ENCODE assay signal across 11 cellular contexts in the genomic region with DNA sequence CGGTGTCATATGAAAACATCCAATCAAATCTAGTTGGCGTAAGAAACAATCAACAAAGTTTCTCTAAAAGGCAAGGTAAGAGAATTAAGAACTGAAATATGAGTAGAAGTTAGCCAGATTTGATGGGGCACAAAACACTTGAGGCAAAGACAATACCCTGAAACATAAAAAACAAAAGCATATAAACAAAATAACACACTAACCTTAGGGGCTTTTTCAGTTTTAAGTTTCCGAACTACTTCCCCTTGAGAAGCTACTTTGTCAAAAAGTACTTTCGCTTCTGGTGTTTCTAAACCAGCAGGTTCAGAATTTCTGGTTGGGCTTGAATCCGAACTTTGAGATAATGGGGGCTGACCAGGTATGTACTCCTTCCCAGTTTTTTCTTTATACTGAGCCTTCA. TPM values are rescaled to one million over a fixed set of nuclear protein-coding genes. Genes with fewer than 3 reads are reported as not detected.
A peak's percentile ranks its signal among the peaks of the same experiment; 100 is the strongest.
DNase-seq lines count a peak whose midpoint lies in the region; ATAC-seq, FAIRE-seq and TF ChIP-seq lines count a peak whose summit lies in the region.
"Had no signal": no experiment of that assay in that cellular context is flagged by ENCODE, and none has a peak within 500 bp of the region (broad histone marks: within the 10 kb centered on the region; RNA-seq: fewer than 3 reads in every experiment).

No MANE protein-coding gene starts in this region.

- no peaks in the 10 kb centered on the region for H3K27me3 Mint-ChIP-seq in CD14-positive monocyte (ENCODE audit: low read depth in 3 of 3)
- H3K27me3 Mint-ChIP-seq: naive thymus-derived CD8-positive, alpha-beta T cell had no signal

- TF ChIP-seq RAD21 in GM12878 (IDR thresholded peaks at IDR 0.05; ENCODE audit: insufficient read depth, low read depth, low read length): no peak

- DNase-seq in GM12878 (ENCODE audit: low read depth, low spot score): peak; percentile 32
- no peak for DNase-seq in left cardiac atrium
- DNase-seq in NCI-H2171 treated with DMSO at 0.1 percent for 48 hours (lab: John Stamatoyannopoulos, UW): no peak
- no peak for DNase-seq in CD14-positive monocyte (ENCODE audit: low spot score)
- DNase-seq in MG63: no peak
- DNase-seq: activated naive CD4-positive, alpha-beta T cell treated with anti-CD3 and anti-CD28 coated beads, Interleukin-2, amount 50 U/mL, for 16 hours; Caco-2; naive thymus-derived CD8-positive, alpha-beta T cell had no signal

- peak overlapping the region; percentile 54 for H2AFZ ChIP-seq in GM12878 (ENCODE audit: control insufficient read depth, low read depth, low read length)

- peak; percentile 86 for ATAC-seq in GM18519 (IDR thresholded peaks at IDR 0.05; ENCODE audit: low FRiP score, unreplicated experiment)
- ATAC-seq in GM21367 (IDR thresholded peaks at IDR 0.05; ENCODE audit: unreplicated experiment): peak; percentile 67
- ATAC-seq in HG03060 (IDR thresholded peaks at IDR 0.05; ENCODE audit: low read depth, unreplicated experiment): peak; percentile 71
- peak; percentile 85 for ATAC-seq in GM12878
- ATAC-seq in left cardiac atrium: no peak
- ATAC-seq: naive thymus-derived CD8-positive, alpha-beta T cell had no signal

- no TSS peak for BruUV-seq in GM12878 (replicated peaks; lab: Mats Ljungman, UMichigan)

- no peaks in the 10 kb centered on the region for H3K27me3 ChIP-seq in GM12878 (replicated peaks in 1 of 2; ENCODE audit: control insufficient read depth in 2 of 2, insufficient read depth in 2 of 2, low read length in 1 of 2)
- no peaks in the 10 kb centered on the region for H3K27me3 ChIP-seq in MG63

- intact Hi-C loops in GM12878 (cut with micrococcal nuclease; ENCODE audit: unreplicated experiment) (no loop called here), left cardiac atrium (cut with DNase I) (no loop called here), CD14-positive monocyte (cut with micrococcal nuclease) (no loop called here)

- peak overlapping the region; percentile 26 for H3K4me2 ChIP-seq in GM12878 (ENCODE audit: control insufficient read depth, insufficient read depth)

- no peak for TF ChIP-seq EP300 in GM12878 (IDR thresholded peaks at IDR 0.05; ENCODE audit: borderline replicate concordance in 1 of 2, control insufficient read depth in 1 of 2, low read depth in 2 of 2, low read length in 2 of 2)

- H3K4me3 Mint-ChIP-seq in CD14-positive monocyte: no peak overlapping the region
- H3K4me3 Mint-ChIP-seq: naive thymus-derived CD8-positive, alpha-beta T cell had no signal

- in situ Hi-C loops in GM12878 (cut with MboI): no loop called here

- peak overlapping the region; percentile 66 for H3K27ac ChIP-seq in GM12878 (ENCODE audit: control insufficient read depth, insufficient read depth)

- RAD21 ChIA-PET in GM12878 (lab: Charles Lee; ENCODE audit: unreplicated experiment): interaction anchor here (0.7 to 3.4 kb wide), 7 partner anchors 24 to 292 kb away, joined by 3 to 18 read pairs (median 5); a partner anchor contains a TSS

- POLR2A ChIA-PET in GM12878 (lab: Charles Lee): interaction anchor here (0.5 to 1.2 kb wide), 4 partner anchors 10 to 124 kb away, joined by 3 read pairs; no protein-coding TSS in a partner anchor

- H3K36me3 ChIP-seq in GM12878 (ENCODE audit: control insufficient read depth in 2 of 2, insufficient read depth in 2 of 2, low read length in 1 of 2) (peaks cover 0 to 7% of the 10 kb centered on the region in 2 experiments; a peak in 3 of 4 replicates), MG63 (peaks cover 76% of the 10 kb centered on the region)

- TF ChIP-seq POLR2A in GM12878 (IDR thresholded peaks at IDR 0.05; ENCODE audit: low read depth, low read length): no peak

- H3K36me3 Mint-ChIP-seq in CD14-positive monocyte: peaks cover 46 to 63% of the 10 kb centered on the region in 2 donors

- no peaks in the 10 kb centered on the region for H4K20me1 ChIP-seq in GM12878 (ENCODE audit: control insufficient read depth, insufficient read depth)

- H3K9me3 ChIP-seq in GM12878 (replicated peaks; ENCODE audit: control insufficient read depth, insufficient read depth, low read length): no peaks in the 10 kb centered on the region
- no peaks in the 10 kb centered on the region for H3K9me3 ChIP-seq in MG63
- H3K9me3 ChIP-seq: Caco-2 had no signal

- no peaks in the 10 kb centered on the region for H3K79me2 ChIP-seq in GM12878 (ENCODE audit: control insufficient read depth, insufficient read depth, low read length)

- H3K9ac ChIP-seq in GM12878 (ENCODE audit: control insufficient read depth, insufficient read depth, low read length): no peak overlapping the region; the same call in 1 of the 2 replicates

- peaks cover 13% of the 10 kb centered on the region for H3K4me1 ChIP-seq in GM12878 (ENCODE audit: control insufficient read depth, insufficient read depth, low read length)

- peak overlapping the region in 3 of 7 donors; percentile 8 to 67 (median 48) for H3K27ac Mint-ChIP-seq in CD14-positive monocyte

- TF ChIP-seq CTCF in GM12878 (IDR thresholded peaks at IDR 0.05 in 2 of 3, conservative IDR thresholded peaks at IDR 0.05 in 1 of 3; ENCODE audit: control insufficient read depth in 2 of 3, extremely low read depth in 1 of 3, insufficient read depth in 1 of 3, low read depth in 3 of 3, low read length in 3 of 3): no peak
- no peak for TF ChIP-seq CTCF in CD14-positive monocyte (IDR thresholded peaks at IDR 0.05)

- H3K9me3 Mint-ChIP-seq in CD14-positive monocyte: no peaks in the 10 kb centered on the region
- H3K9me3 Mint-ChIP-seq: naive thymus-derived CD8-positive, alpha-beta T cell had no signal

- H3K4me3 ChIP-seq in GM12878: no peak overlapping the region; the same call in 1 of the 2 replicates
- H3K4me3 ChIP-seq in MG63: no peak overlapping the region

- CTCF ChIA-PET in GM12878 (lab: Yijun Ruan, JAX): interaction anchor here (0.7 to 7.1 kb wide), 11 partner anchors 9 to 293 kb away, joined by 3 to 52 read pairs (median 9); a partner anchor contains a TSS

- FAIRE-seq in GM12878 (lab: Jason Lieb, UNC): peak; percentile 78

- SMC1A ChIA-PET in GM12878 (lab: Charles Lee; ENCODE audit: uncharacterized antibody, unreplicated experiment): interaction anchor here (0.7 to 4.8 kb wide), 13 partner anchors 10 to 282 kb away, joined by 3 to 24 read pairs (median 5); a partner anchor contains a TSS

- 3% methylated on average over 5 of the region's 5 CpGs for WGBS in GM12878 (ENCODE audit: insufficient coverage, insufficient replicate concordance, low lambda C conversion rate, missing lambda C conversion rate)

- peaks cover 2% of the 10 kb centered on the region for H3K4me1 Mint-ChIP-seq in CD14-positive monocyte

TF ChIP-seq in GM12878, 131 proteins besides CTCF, POLR2A, EP300 and RAD21 (continues in another document):
- TF ChIP-seq, protein P1, sequence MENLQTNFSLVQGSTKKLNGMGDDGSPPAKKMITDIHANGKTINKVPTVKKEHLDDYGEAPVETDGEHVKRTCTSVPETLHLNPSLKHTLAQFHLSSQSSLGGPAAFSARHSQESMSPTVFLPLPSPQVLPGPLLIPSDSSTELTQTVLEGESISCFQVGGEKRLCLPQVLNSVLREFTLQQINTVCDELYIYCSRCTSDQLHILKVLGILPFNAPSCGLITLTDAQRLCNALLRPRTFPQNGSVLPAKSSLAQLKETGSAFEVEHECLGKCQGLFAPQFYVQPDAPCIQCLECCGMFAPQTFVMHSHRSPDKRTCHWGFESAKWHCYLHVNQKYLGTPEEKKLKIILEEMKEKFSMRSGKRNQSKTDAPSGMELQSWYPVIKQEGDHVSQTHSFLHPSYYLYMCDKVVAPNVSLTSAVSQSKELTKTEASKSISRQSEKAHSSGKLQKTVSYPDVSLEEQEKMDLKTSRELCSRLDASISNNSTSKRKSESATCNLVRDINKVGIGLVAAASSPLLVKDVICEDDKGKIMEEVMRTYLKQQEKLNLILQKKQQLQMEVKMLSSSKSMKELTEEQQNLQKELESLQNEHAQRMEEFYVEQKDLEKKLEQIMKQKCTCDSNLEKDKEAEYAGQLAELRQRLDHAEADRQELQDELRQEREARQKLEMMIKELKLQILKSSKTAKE (IDR thresholded peaks at IDR 0.05; ENCODE audit: low read depth, poor library complexity, severe bottlenecking): peak; percentile 63
- TF ChIP-seq NBN (IDR thresholded peaks at IDR 0.05) (peak; percentile 50; the same call in 1 of the 2 replicates), ATF7 (IDR thresholded peaks at IDR 0.05; ENCODE audit: low read depth) (peak; percentile 30; the same call in 1 of the 2 replicates), ETV6 (conservative IDR thresholded peaks at IDR 0.05 in 1 of 2, IDR thresholded peaks at IDR 0.05 in 1 of 2; ENCODE audit: borderline replicate concordance in 1 of 2, low read depth in 1 of 2) (peak in 1 of 2 experiments; percentile 64; a peak in 1 of 4 replicates), FOXM1 (IDR thresholded peaks at IDR 0.05; ENCODE audit: low read depth, low read length) (0 out of 2 replicates have a peak, but pooled peaks have one; percentile 43), IKZF2 (IDR thresholded peaks at IDR 0.05) (0 out of 4 replicates have a peak, but pooled peaks of 1 of the 2 experiments have one; percentile 8)

RNA-seq across cellular contexts. Expression of a gene that starts 57.9 kb away (rescaled TPM):
- 83.7 and 84.9 TPM in 2 replicates for total RNA-seq in GM12878 (2013; cell fraction: nucleolus; rRNA removed)
- total RNA-seq in GM12878 (2014; rRNA removed): 130 and 136 TPM in 2 replicates
- 154 and 175 TPM in 2 replicates for total RNA-seq in GM12878 (2014; rRNA removed; fragmentation: Illumina TruSeq; extraction: Trizol)
- 124 and 126 TPM in 2 replicates for total RNA-seq in GM12878 (2021)
- 60.4 TPM for polyA plus RNA-seq in GM12878 (2011; ENCODE audit: low read depth)
- 126 and 127 TPM in 2 replicates for polyA plus RNA-seq in GM12878 (2011; rRNA removed)
- 44.1 and 50.4 TPM in 2 replicates for polyA plus RNA-seq in GM12878 (2011; cell fraction: cytosol; rRNA removed)
- polyA plus RNA-seq in GM12878 (2011; cell fraction: nucleus; rRNA removed): 41.4 and 45.4 TPM in 2 replicates
- 93.7 and 101 TPM in 2 replicates for polyA plus RNA-seq in GM12878 (2012)
- 123 TPM in 2 replicates for polyA plus RNA-seq in GM12878 (2014; fragmentation: Illumina TruSeq; extraction: Trizol)
- polyA plus RNA-seq in GM12878 (2014; fragmentation: Nextera tagmentation; extraction: Ambion mirVana): 100 to 1,000 TPM in 1 of 2 experiments, 10 to 100 TPM in 1; 94.6 to 104 TPM
- 68.2 and 69.4 TPM in 2 replicates for polyA plus RNA-seq in GM12878 (2014; rRNA removed)
- 100 to 1,000 TPM; 110 to 114 TPM for polyA plus RNA-seq in GM12878 (2016; fragmentation: Nextera tagmentation; extraction: Ambion mirVana)
- 115 and 120 TPM in 2 replicates for polyA minus RNA-seq in GM12878 (2011; rRNA and poly(A)+ RNA removed)
- 52.1 and 68.5 TPM in 2 replicates for polyA minus RNA-seq in GM12878 (2011; cell fraction: cytosol; rRNA and poly(A)+ RNA removed)
- 22.4 and 25.5 TPM in 2 replicates for polyA minus RNA-seq in GM12878 (2011; cell fraction: nucleus; rRNA and poly(A)+ RNA removed)
- 10 to 100 TPM; 63.0 to 72.5 TPM for total RNA-seq in left cardiac atrium
- polyA plus RNA-seq in CD14-positive monocyte: 10 to 100 TPM; 21.1 to 27.6 TPM
- 95.3 and 106 TPM in 2 replicates for total RNA-seq in MG63 (2014; rRNA removed; shearing (Covaris generic); ENCODE audit: low replicate concordance)

Comparison
In these comparisons a context has a peak if more than half of its experiments do, and no peak if none do; other contexts are left out.
1. ATAC-seq: peak in GM18519 (single experiment), GM21367 (single experiment), HG03060 (single experiment) and GM12878 (single experiment); none in left cardiac atrium (0 of 2).